In the genomic region with DNA sequence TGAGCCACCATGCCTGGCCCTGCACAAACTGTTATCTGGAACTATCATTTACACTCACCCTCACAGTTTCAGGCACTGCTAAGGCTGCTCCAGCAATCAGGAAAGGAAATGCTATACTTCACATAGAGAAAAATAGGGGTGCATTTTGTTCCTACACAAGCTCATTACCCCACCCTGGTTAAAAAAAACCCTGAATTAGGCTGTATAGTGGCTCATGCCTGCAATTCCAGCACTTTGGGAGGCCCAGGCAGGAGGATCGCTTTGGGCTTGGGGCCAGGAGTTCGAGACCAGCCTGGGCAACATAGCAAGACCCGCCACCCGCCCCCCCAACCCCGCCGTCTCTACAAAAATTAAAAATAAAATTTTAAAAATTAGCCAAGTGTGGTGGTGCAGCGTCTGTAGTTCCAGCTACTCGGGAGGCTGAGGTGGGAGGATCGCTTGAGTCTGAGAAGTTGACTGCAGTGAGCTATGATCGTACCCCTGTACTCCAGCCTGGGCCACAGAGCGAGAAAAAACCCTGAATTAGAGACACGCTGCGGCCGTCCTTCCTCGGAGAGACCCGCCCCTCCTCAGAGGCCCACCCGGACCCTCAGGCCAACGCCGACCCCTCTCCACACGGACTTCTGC, we compare ENCODE assay signal across 1 cellular context.
TF ChIP-seq lines count a peak whose summit lies in the region.

No MANE protein-coding gene starts in this region.

TF ChIP-seq in H1, 55 proteins besides CTCF, POLR2A, EP300 and RAD21:
- TF ChIP-seq SRF (IDR thresholded peaks at IDR 0.05; ENCODE audit: low read depth, low read length) (no peak), TAF7 (optimal IDR thresholded peaks at IDR 0.05; ENCODE audit: borderline replicate concordance, low read depth, low read length) (peak; percentile 13)
